ENCODE assay signal across 8 cellular contexts in the genomic region with DNA sequence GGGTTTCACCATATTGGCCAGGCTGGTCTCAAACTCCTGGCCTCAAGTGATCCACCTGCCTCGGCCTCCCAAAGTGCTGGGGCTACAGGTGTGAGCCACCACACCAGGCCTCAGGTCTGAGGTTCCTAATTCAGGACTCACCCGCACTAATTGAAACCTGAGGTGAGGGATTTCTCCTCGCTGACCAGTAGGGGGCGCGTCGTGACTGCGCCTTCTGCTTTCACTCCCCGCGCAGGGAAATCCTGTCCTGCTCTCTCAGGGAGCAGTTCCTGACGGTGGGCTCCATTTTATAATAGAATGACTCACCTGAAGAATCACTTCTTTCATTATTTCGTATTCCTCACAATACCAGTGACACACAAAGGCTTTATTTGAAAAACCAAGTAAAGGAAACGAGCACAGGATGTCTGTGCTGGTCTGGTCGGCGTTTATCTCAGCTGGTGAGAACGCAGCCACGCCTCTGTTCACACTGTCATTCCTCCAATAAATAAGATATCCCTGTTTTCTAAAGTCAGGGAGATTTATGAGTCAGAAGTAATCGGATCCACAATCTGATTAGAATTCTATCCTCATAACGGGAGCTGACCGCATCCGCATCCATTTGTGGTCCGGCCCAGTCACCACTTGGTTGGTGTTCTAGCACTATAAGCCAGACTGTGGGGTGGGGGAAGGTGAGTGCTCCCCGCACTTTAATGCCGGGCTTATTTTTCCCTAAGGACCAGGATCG. TPM values are rescaled to one million over a fixed set of nuclear protein-coding genes. Genes with fewer than 3 reads are reported as not detected.
DNase-seq lines count a peak whose midpoint lies in the region; ATAC-seq and TF ChIP-seq lines count a peak whose summit lies in the region.

No MANE protein-coding gene starts in this region.

- H3K27ac Mint-ChIP-seq in Calu3 (ENCODE audit: unreplicated experiment), result peak overlapping the region; percentile 50
- H3K27ac Mint-ChIP-seq in activated naive CD4-positive, alpha-beta T cell treated with anti-CD3 and anti-CD28 coated beads, Interleukin-2, amount 50 U/mL, for 24 hours, result peak overlapping the region; percentile 98

- ATAC-seq in GM21526 (IDR thresholded peaks at IDR 0.05; ENCODE audit: low FRiP score, unreplicated experiment), result peak; percentile 73
- ATAC-seq in SK-N-SH treated with all-trans-retinoic acid at 6 μM for 48 hours, result peak; percentile 91

- no peaks in the 10 kb centered on the region for H3K27me3 Mint-ChIP-seq in Calu3 (ENCODE audit: unreplicated experiment)
- H3K27me3 Mint-ChIP-seq in activated naive CD4-positive, alpha-beta T cell treated with anti-CD3 and anti-CD28 coated beads, Interleukin-2, amount 50 U/mL, for 24 hours, result no peaks in the 10 kb centered on the region

- peaks cover 17% of the 10 kb centered on the region for H3K36me3 Mint-ChIP-seq in Calu3 (ENCODE audit: insufficient read depth, unreplicated experiment)
- peaks cover 1% of the 10 kb centered on the region for H3K36me3 Mint-ChIP-seq in activated naive CD4-positive, alpha-beta T cell treated with anti-CD3 and anti-CD28 coated beads, Interleukin-2, amount 50 U/mL, for 24 hours

- intact Hi-C loops in Calu3 (cut with micrococcal nuclease; ENCODE audit: unreplicated experiment), result loop anchor here (1.0 to 5.0 kb wide), 5 partner anchors 51 to 651 kb away; no protein-coding TSS in a partner anchor

- CTCF ChIA-PET in Calu3 (lab: Charles Lee), result interaction anchor here (0.6 to 2.3 kb wide), 4 partner anchors 39 to 1146 kb away, joined by 3 to 12 read pairs (median 6); partner anchors contain the start of gene INPP5F

- peak; percentile 82 for TF ChIP-seq CTCF in Calu3 (IDR thresholded peaks at IDR 0.05; ENCODE audit: unreplicated experiment)

- no peaks in the 10 kb centered on the region for H3K9me3 Mint-ChIP-seq in Calu3 (ENCODE audit: low read depth, unreplicated experiment)
- H3K9me3 Mint-ChIP-seq in activated naive CD4-positive, alpha-beta T cell treated with anti-CD3 and anti-CD28 coated beads, Interleukin-2, amount 50 U/mL, for 24 hours, result no peaks in the 10 kb centered on the region

- peak; percentile 99 for TF ChIP-seq RAD21 in Ishikawa (IDR thresholded peaks at IDR 0.05; ENCODE audit: low read depth)

- peaks cover 23% of the 10 kb centered on the region for H3K4me1 Mint-ChIP-seq in Calu3 (ENCODE audit: low read depth, unreplicated experiment)
- H3K4me1 Mint-ChIP-seq in activated naive CD4-positive, alpha-beta T cell treated with anti-CD3 and anti-CD28 coated beads, Interleukin-2, amount 50 U/mL, for 24 hours, result peaks cover 36% of the 10 kb centered on the region

- DNase-seq in Calu3, result peak; percentile 85
- peak; percentile 88 for DNase-seq in glomerular visceral epithelial cell (ENCODE audit: extremely low spot score)
- DNase-seq in occipital lobe (lab: John Stamatoyannopoulos, UW), result peak; percentile 63
- peak; percentile 87 for DNase-seq in superior temporal gyrus (ENCODE audit: extremely low spot score)

- TF ChIP-seq EP300 in Ishikawa (IDR thresholded peaks at IDR 0.05; ENCODE audit: borderline replicate concordance), result no peak

- peak overlapping the region; percentile 59 for H3K4me3 Mint-ChIP-seq in Calu3 (ENCODE audit: low read depth, unreplicated experiment)
- peak overlapping the region; percentile 42 for H3K4me3 Mint-ChIP-seq in activated naive CD4-positive, alpha-beta T cell treated with anti-CD3 and anti-CD28 coated beads, Interleukin-2, amount 50 U/mL, for 24 hours

- no TSS peak for BruUV-seq in Calu3 (replicated peaks; lab: Mats Ljungman, UMichigan)

TF ChIP-seq in Ishikawa, 13 proteins besides CTCF, POLR2A, EP300 and RAD21:
- TF ChIP-seq, protein P1, sequence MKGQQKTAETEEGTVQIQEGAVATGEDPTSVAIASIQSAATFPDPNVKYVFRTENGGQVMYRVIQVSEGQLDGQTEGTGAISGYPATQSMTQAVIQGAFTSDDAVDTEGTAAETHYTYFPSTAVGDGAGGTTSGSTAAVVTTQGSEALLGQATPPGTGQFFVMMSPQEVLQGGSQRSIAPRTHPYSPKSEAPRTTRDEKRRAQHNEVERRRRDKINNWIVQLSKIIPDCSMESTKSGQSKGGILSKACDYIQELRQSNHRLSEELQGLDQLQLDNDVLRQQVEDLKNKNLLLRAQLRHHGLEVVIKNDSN (IDR thresholded peaks at IDR 0.05), result 0 out of 2 replicates have a peak, but pooled peaks have one; percentile 15
- TF ChIP-seq, protein P2, sequence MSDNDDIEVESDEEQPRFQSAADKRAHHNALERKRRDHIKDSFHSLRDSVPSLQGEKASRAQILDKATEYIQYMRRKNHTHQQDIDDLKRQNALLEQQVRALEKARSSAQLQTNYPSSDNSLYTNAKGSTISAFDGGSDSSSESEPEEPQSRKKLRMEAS (IDR thresholded peaks at IDR 0.05), result peak; percentile 42; the same call in 1 of the 2 replicates
- TF ChIP-seq NFIC (IDR thresholded peaks at IDR 0.05) (no peak), YY1 (IDR thresholded peaks at IDR 0.05; ENCODE audit: low read depth) (peak; percentile 62)

TF ChIP-seq in SK-N-SH treated with all-trans-retinoic acid at 6 μM for 48 hours, 23 proteins besides CTCF, POLR2A, EP300 and RAD21:
- TF ChIP-seq ISL1 (CRISPR knock-in tag; IDR thresholded peaks at IDR 0.05) (peak; percentile 21; the same call in 1 of the 2 replicates), PPARA (CRISPR knock-in tag; IDR thresholded peaks at IDR 0.05; ENCODE audit: borderline replicate concordance) (no peak), ZNF565 (CRISPR knock-in tag; conservative IDR thresholded peaks at IDR 0.05; ENCODE audit: low read depth) (no peak)

RNA-seq across cellular contexts. Expression of gene BAG3, which starts 35.4 kb away (rescaled TPM):
- total RNA-seq in Calu3 (2022) (29.6 and 35.2 TPM in 2 replicates), occipital lobe (0.78 TPM)

RNA-seq across cellular contexts. Expression of gene INPP5F, which starts 39.2 kb away (rescaled TPM):
- 6.9 and 7.3 TPM in 2 replicates for total RNA-seq in Calu3 (2022)
- total RNA-seq in occipital lobe, result 166 TPM

Comparison
In these comparisons a context has a peak if more than half of its experiments do, and no peak if none do; other contexts are left out.
1. Peak in every context shown above with its lines: DNase-seq and ATAC-seq.
2. RNA of gene BAG3, which starts 35.4 kb away (total RNA-seq): 29.6 to 35.2 TPM in Calu3; 0.78 TPM in occipital lobe (single experiment); every median in the first group is over 10 times any median in the second.
3. RNA of gene INPP5F, which starts 39.2 kb away (total RNA-seq): 166 TPM in occipital lobe (single experiment); 6.9 to 7.3 TPM in Calu3; every median in the first group is over 10 times any median in the second.